8 cellular contexts compared by ENCODE assay signal in the genomic region with DNA sequence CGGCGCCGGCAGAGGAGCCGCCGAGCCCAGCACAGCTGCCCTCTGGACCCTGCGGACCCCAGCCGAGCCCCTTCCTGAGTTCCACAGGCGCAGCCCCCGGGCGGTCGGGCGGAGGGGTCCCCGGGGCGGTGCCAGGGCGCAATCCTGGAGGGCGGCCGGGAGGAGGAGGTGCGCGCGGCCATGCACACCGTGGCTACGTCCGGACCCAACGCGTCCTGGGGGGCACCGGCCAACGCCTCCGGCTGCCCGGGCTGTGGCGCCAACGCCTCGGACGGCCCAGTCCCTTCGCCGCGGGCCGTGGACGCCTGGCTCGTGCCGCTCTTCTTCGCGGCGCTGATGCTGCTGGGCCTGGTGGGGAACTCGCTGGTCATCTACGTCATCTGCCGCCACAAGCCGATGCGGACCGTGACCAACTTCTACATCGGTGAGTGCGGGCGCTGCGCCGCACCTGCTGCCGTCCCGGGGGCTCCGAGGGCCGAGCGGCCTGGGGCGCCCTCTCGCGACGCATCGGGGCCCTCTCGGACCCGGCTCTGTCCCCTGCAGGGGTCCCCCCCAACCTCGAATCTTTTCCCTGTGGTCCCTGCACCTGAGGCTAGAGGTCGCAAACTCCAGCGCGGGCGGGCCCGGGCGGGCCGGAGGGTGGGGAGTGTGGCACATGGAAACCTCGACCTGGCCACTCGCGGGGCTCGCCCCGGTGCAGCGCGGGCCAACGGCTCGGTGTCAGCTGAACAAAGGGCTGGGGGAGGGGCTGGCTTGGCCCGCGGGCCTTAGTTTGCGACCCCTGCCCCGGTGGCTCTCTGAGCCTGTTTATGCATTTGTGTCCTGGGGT. TPM values are rescaled to one million over a fixed set of nuclear protein-coding genes. Genes with fewer than 3 reads are reported as not detected.
A peak's percentile ranks its signal among the peaks of the same experiment; 100 is the strongest.
DNase-seq lines count a peak whose midpoint lies in the region; ATAC-seq and TF ChIP-seq lines count a peak whose summit lies in the region.

Gene KISS1R, plus strand, starts transcription at position 11 of the 829 bp plus-strand sequence. Its CDS starts 170 bp downstream, at position 181.

- peak within 1 kb of the TSS; percentile 59 for H3K4me3 Mint-ChIP-seq in mesothelial cell of epicardium

- intact Hi-C loops in testis (cut with DNase I; ENCODE audit: low total_unique reads) = no loop called here

- H3K36me3 ChIP-seq in SJCRH30 (no peaks in the 10 kb centered on the region), testis (ENCODE audit: low read depth, missing control alignments) (no peaks in the 10 kb centered on the region)

- no peak within 1 kb of the TSS for H3K27ac Mint-ChIP-seq in mesothelial cell of epicardium

- H3K9me3 Mint-ChIP-seq in mesothelial cell of epicardium = no peaks in the 10 kb centered on the region

- in situ Hi-C loops in ACHN (cut with HindIII; ENCODE audit: low pct_ligation_motif_present, low pct_unique_long_range_greater_than_20kb, low sequenced_read_pairs) = no loop called here

- no peaks in the 10 kb centered on the region for H3K36me3 Mint-ChIP-seq in mesothelial cell of epicardium

- no peak for TF ChIP-seq POLR2A in testis (IDR thresholded peaks at IDR 0.05)

- ATAC-seq in GM18867 (IDR thresholded peaks at IDR 0.05; ENCODE audit: unreplicated experiment) (no peak), GM18519 (IDR thresholded peaks at IDR 0.05; ENCODE audit: low FRiP score, unreplicated experiment) (no peak)

- DNase-seq in ACHN = peak; percentile 33
- peak; percentile 69 to 75 for DNase-seq in SJCRH30
- DNase-seq in cardiac fibroblast (ENCODE audit: low read depth in 2 of 2) = peak in 1 of 2 donors; percentile 29
- no peak for DNase-seq in mesothelial cell of epicardium (ENCODE audit: low spot score in 2 of 2, unreplicated experiment in 2 of 2)
- DNase-seq in testis = no peak

- H3K27ac ChIP-seq in SJCRH30 (no peak within 1 kb of the TSS), testis (no peak within 1 kb of the TSS)

- H3K4me1 Mint-ChIP-seq in mesothelial cell of epicardium = peaks cover 10% of the 10 kb centered on the region

- H3K9me3 ChIP-seq in SJCRH30 (replicated peaks) = no peaks in the 10 kb centered on the region
- no peaks in the 10 kb centered on the region for H3K9me3 ChIP-seq in testis

- peaks cover 27% of the 10 kb centered on the region for H3K27me3 ChIP-seq in SJCRH30
- no peaks in the 10 kb centered on the region for H3K27me3 ChIP-seq in testis

- 1% methylated on average over 51 of the region's 87 CpGs; no CpG with 5 or more reads in 1 of the 2 donors for WGBS in testis, 2 donors

- H3K27me3 Mint-ChIP-seq in mesothelial cell of epicardium (ENCODE audit: low read depth) = peaks cover 37% of the 10 kb centered on the region

- H3K4me1 ChIP-seq in SJCRH30 (0 out of 2 replicates have a peak, but pooled peaks cover 3% of the 10 kb centered on the region), testis (peaks cover 20% of the 10 kb centered on the region)

- TF ChIP-seq CTCF in GM12873 (IDR thresholded peaks at IDR 0.05; ENCODE audit: insufficient read depth, low read depth, low read length, missing control alignments) = peak; percentile 76
- peak; percentile 25 for TF ChIP-seq CTCF in cardiac fibroblast (IDR thresholded peaks at IDR 0.05; ENCODE audit: low read depth, low read length)
- TF ChIP-seq CTCF in mesothelial cell of epicardium (IDR thresholded peaks at IDR 0.05; ENCODE audit: unreplicated experiment) = no peak
- TF ChIP-seq CTCF in testis (IDR thresholded peaks at IDR 0.05) = no peak

- H3K4me3 ChIP-seq in SJCRH30 (peak within 1 kb of the TSS; percentile 6; the same call in 1 of the 2 replicates), cardiac fibroblast (replicated peaks in 1 of 2; ENCODE audit: low read depth in 2 of 2, low read length in 2 of 2) (no peak within 1 kb of the TSS), testis (peak within 1 kb of the TSS in 1 of 2 donors; percentile 40)

RNA-seq across cellular contexts. Expression of gene KISS1R, which starts in this region (rescaled TPM):
- total RNA-seq in SJCRH30 (2014; rRNA removed; shearing (Covaris generic)) = 0.08 TPM in 1 of 2 replicates, not detected in the other
- total RNA-seq in mesothelial cell of epicardium = 1.0 to 1.5 TPM (median 1.1 TPM) in 3 replicates
- total RNA-seq in testis = not detected
- not detected for polyA plus RNA-seq in testis (ENCODE audit: insufficient read depth, low read depth, low replicate concordance)

Comparison
In these comparisons a context has a peak if more than half of its experiments do, and no peak if none do; other contexts are left out.
1. Peak in DNase-seq and H3K4me3 ChIP-seq in SJCRH30; RNA of the gene not detected or under 1 TPM.
2. CTCF ChIP-seq: peak in GM12873 (single experiment) and cardiac fibroblast (single experiment); none in mesothelial cell of epicardium (single experiment) and testis (0 of 3).